ENCODE assay signal across 12 cellular contexts in genomic region chr5:120615967-120616645, GRCh38.
DNase-seq lines count a peak whose midpoint lies in the region; ATAC-seq, FAIRE-seq and TF ChIP-seq lines count a peak whose summit lies in the region.
"Had no signal": no experiment of that assay in that cellular context is flagged by ENCODE, and none has a peak within 500 bp of the region (broad histone marks: within the 10 kb centered on the region; RNA-seq: fewer than 3 reads in every experiment).

No MANE protein-coding gene starts in this region.

- no peak overlapping the region for H3K23ac ChIP-seq in mesenchymal stem cell (ENCODE audit: low read length in 2 of 2)

- H3K27me3 Mint-ChIP-seq in chondrocyte (ENCODE audit: low read depth): no peaks in the 10 kb centered on the region
- H3K27me3 Mint-ChIP-seq: stimulated activated naive B cell treated with anti-CD40 and anti-IgM and Interleukin-4, amounts not matched to agents 10 μg/mL and 1 μg/mL and 100 μg/mL, for 72 hours had no signal

- CTCF ChIA-PET in BJ (lab: Yijun Ruan, JAX): interaction anchor here (0.5 to 0.6 kb wide), 2 partner anchors 112 to 1419 kb away, joined by 3 to 5 read pairs; no protein-coding TSS in a partner anchor

- peaks cover 11% of the 10 kb centered on the region for H3K79me1 ChIP-seq in mesenchymal stem cell (replicated peaks; ENCODE audit: low read length, poor library complexity, severe bottlenecking)

- H4K91ac ChIP-seq in mesenchymal stem cell (ENCODE audit: low read length): no peak overlapping the region

- no peak overlapping the region for H2AFZ ChIP-seq in mesenchymal stem cell (ENCODE audit: low read depth, low read length)

- no peak for TF ChIP-seq CTCF in BJ (IDR thresholded peaks at IDR 0.05; ENCODE audit: insufficient read depth, low read depth, low read length)
- TF ChIP-seq CTCF in chondrocyte (IDR thresholded peaks at IDR 0.05): no peak

- peak overlapping the region; percentile 51 for H3K27ac Mint-ChIP-seq in chondrocyte (ENCODE audit: unreplicated experiment)
- H3K27ac Mint-ChIP-seq: nephron; stimulated activated naive B cell treated with anti-CD40 and anti-IgM and Interleukin-4, amounts not matched to agents 10 μg/mL and 1 μg/mL and 100 μg/mL, for 72 hours had no signal

- no peak overlapping the region for H3K4me3 Mint-ChIP-seq in chondrocyte (ENCODE audit: unreplicated experiment)
- H3K4me3 Mint-ChIP-seq: nephron; stimulated activated naive B cell treated with anti-CD40 and anti-IgM and Interleukin-4, amounts not matched to agents 10 μg/mL and 1 μg/mL and 100 μg/mL, for 72 hours had no signal

- H3K9ac ChIP-seq in mesenchymal stem cell (ENCODE audit: low read length): peak overlapping the region; percentile 56

- FAIRE-seq in GM12892 (lab: Jason Lieb, UNC): no peak

- H3K36me3 ChIP-seq in BJ (ENCODE audit: control insufficient read depth, insufficient read depth, low read length) (no peaks in the 10 kb centered on the region), mesenchymal stem cell (ENCODE audit: control insufficient read depth in 1 of 2, insufficient read depth in 2 of 2, low read depth in 1 of 2, low read length in 2 of 2) (peaks cover 0 to 4% of the 10 kb centered on the region in 2 experiments)
- H3K36me3 ChIP-seq: SJCRH30 had no signal

- no peak overlapping the region for H3K14ac ChIP-seq in mesenchymal stem cell (ENCODE audit: low read length in 2 of 2)

- peak overlapping the region in 1 of 2 experiments; percentile 67 for H3K4ac ChIP-seq in mesenchymal stem cell (ENCODE audit: low read depth in 1 of 2, low read length in 2 of 2)

- no peaks in the 10 kb centered on the region for H3K9me3 Mint-ChIP-seq in chondrocyte (ENCODE audit: low read depth)
- H3K9me3 Mint-ChIP-seq: nephron; stimulated activated naive B cell treated with anti-CD40 and anti-IgM and Interleukin-4, amounts not matched to agents 10 μg/mL and 1 μg/mL and 100 μg/mL, for 72 hours had no signal

- peak; percentile 49 for DNase-seq in BJ (ENCODE audit: low read depth)
- peak; percentile 85 for DNase-seq in NCI-H226
- DNase-seq in chondrocyte (ENCODE audit: low spot score): no peak
- peak; percentile 88 for DNase-seq in mesenchymal stem cell
- no peak for DNase-seq in GM12892 (ENCODE audit: insufficient read length)
- no peak for DNase-seq in T-helper 2 cell
- no peak for DNase-seq in mesenteric fat pad (ENCODE audit: low spot score)
- DNase-seq: activated naive CD4-positive, alpha-beta T cell treated with Interleukin-2 at 50 U/mL for 16 hours; SJCRH30; stimulated activated naive B cell treated with anti-CD40 and anti-IgM and Interleukin-4, amounts not matched to agents 10 μg/mL and 1 μg/mL and 100 μg/mL, for 72 hours had no signal

- no peak for ATAC-seq in HG02870 (IDR thresholded peaks at IDR 0.05; ENCODE audit: unreplicated experiment)
- ATAC-seq: stimulated activated naive B cell treated with anti-CD40 and anti-IgM and Interleukin-4, amounts not matched to agents 10 μg/mL and 1 μg/mL and 100 μg/mL, for 72 hours had no signal

- no peak overlapping the region for H2BK15ac ChIP-seq in mesenchymal stem cell (ENCODE audit: low read depth, poor library complexity, severe bottlenecking)

- no peak overlapping the region for H3K4me2 ChIP-seq in mesenchymal stem cell (ENCODE audit: low read length, poor library complexity, severe bottlenecking)

- no peak overlapping the region for H3K18ac ChIP-seq in mesenchymal stem cell (ENCODE audit: low read depth in 1 of 2, low read length in 2 of 2)

- no peak overlapping the region for H4K8ac ChIP-seq in mesenchymal stem cell (ENCODE audit: low read length)

- H3K27ac ChIP-seq in mesenchymal stem cell (ENCODE audit: low read length, poor library complexity, severe bottlenecking): peak overlapping the region; percentile 91
- H3K27ac ChIP-seq: SJCRH30 had no signal

- H2BK120ac ChIP-seq in mesenchymal stem cell (ENCODE audit: low read depth, low read length): no peak overlapping the region

- peaks cover 47% of the 10 kb centered on the region for H3K4me1 Mint-ChIP-seq in chondrocyte (ENCODE audit: low read depth)
- H3K4me1 Mint-ChIP-seq: nephron; stimulated activated naive B cell treated with anti-CD40 and anti-IgM and Interleukin-4, amounts not matched to agents 10 μg/mL and 1 μg/mL and 100 μg/mL, for 72 hours had no signal

- H2BK5ac ChIP-seq in mesenchymal stem cell (ENCODE audit: low read depth, low read length, poor library complexity, severe bottlenecking): peak overlapping the region; percentile 85

- no peaks in the 10 kb centered on the region for H3K4me1 ChIP-seq in mesenchymal stem cell (ENCODE audit: control insufficient read depth, insufficient read depth, low read depth, low read length)
- H3K4me1 ChIP-seq: SJCRH30 had no signal

- no peaks in the 10 kb centered on the region for H3K27me3 ChIP-seq in BJ (ENCODE audit: control insufficient read depth, insufficient read depth, low read length)
- no peaks in the 10 kb centered on the region for H3K27me3 ChIP-seq in mesenchymal stem cell (ENCODE audit: control insufficient read depth in 1 of 2, insufficient read depth in 1 of 2, low read length in 2 of 2)
- H3K27me3 ChIP-seq: SJCRH30 had no signal

- H2AK5ac ChIP-seq in mesenchymal stem cell (ENCODE audit: low read length, severe bottlenecking): no peak overlapping the region

- 58% methylated on average over 3 of the region's 7 CpGs for WGBS in mesenchymal stem cell

- peaks cover 1% of the 10 kb centered on the region for H3K36me3 Mint-ChIP-seq in chondrocyte (ENCODE audit: low read depth)
- H3K36me3 Mint-ChIP-seq: stimulated activated naive B cell treated with anti-CD40 and anti-IgM and Interleukin-4, amounts not matched to agents 10 μg/mL and 1 μg/mL and 100 μg/mL, for 72 hours had no signal

- POLR2A ChIA-PET in BJ (lab: Charles Lee): no interaction called here

- no peak overlapping the region for H3K4me3 ChIP-seq in BJ (ENCODE audit: low read depth, low read length)
- peak overlapping the region in 1 of 2 experiments; percentile 40 for H3K4me3 ChIP-seq in mesenchymal stem cell (ENCODE audit: insufficient read depth in 1 of 2, low read depth in 1 of 2, low read length in 2 of 2)
- H3K4me3 ChIP-seq: SJCRH30 had no signal

- H3K9me3 ChIP-seq in mesenchymal stem cell (ENCODE audit: control insufficient read depth, low read length): no peaks in the 10 kb centered on the region
- H3K9me3 ChIP-seq: SJCRH30 had no signal

- TF ChIP-seq POLR2A in GM12892 (IDR thresholded peaks at IDR 0.05; ENCODE audit: low read depth, low read length): no peak

- peak overlapping the region in 1 of 2 experiments; percentile 11 for H2BK12ac ChIP-seq in mesenchymal stem cell (ENCODE audit: low read length in 2 of 2)

Comparison
In these comparisons a context has a peak if more than half of its experiments do, and no peak if none do; other contexts are left out.
1. DNase-seq: peak in BJ (single experiment), NCI-H226 (single experiment) and mesenchymal stem cell (single experiment); none in chondrocyte (single experiment), GM12892 (single experiment), T-helper 2 cell (0 of 5) and mesenteric fat pad (single experiment).